12 cellular contexts compared by ENCODE assay signal in genomic region chr2:223602972-223603371, GRCh38. TPM values are rescaled to one million over a fixed set of nuclear protein-coding genes. Genes with fewer than 3 reads are reported as not detected.
DNase-seq lines count a peak whose midpoint lies in the region; ATAC-seq, FAIRE-seq and TF ChIP-seq lines count a peak whose summit lies in the region.
"Had no signal": no experiment of that assay in that cellular context is flagged by ENCODE, and none has a peak within 500 bp of the region (broad histone marks: within the 10 kb centered on the region; RNA-seq: fewer than 3 reads in every experiment).

No MANE protein-coding gene starts in this region.

- H3K4me2 ChIP-seq in SK-N-SH: peak overlapping the region; percentile 56; the same call in 1 of the 2 replicates

- no peaks in the 10 kb centered on the region for H3K9me2 ChIP-seq in SK-N-SH

- TF ChIP-seq CTCF in SK-N-SH (IDR thresholded peaks at IDR 0.05) (no peak), fibroblast of pulmonary artery (IDR thresholded peaks at IDR 0.05; ENCODE audit: low read length, missing control alignments) (no peak), heart right ventricle (IDR thresholded peaks at IDR 0.05) (no peak)

- H3K36me3 ChIP-seq in SK-N-SH (replicated peaks in 1 of 2; ENCODE audit: control insufficient read depth in 1 of 2, insufficient read depth in 2 of 2, low read length in 1 of 2): peaks cover 13 to 23% of the 10 kb centered on the region in 2 experiments
- H3K36me3 ChIP-seq in SK-N-MC (ENCODE audit: insufficient read depth, low read length): no peaks in the 10 kb centered on the region
- no peaks in the 10 kb centered on the region for H3K36me3 ChIP-seq in heart right ventricle

- H3K27me3 ChIP-seq in SK-N-SH (ENCODE audit: insufficient read depth): no peaks in the 10 kb centered on the region
- peaks cover 0 to 12% (median 0%) of the 10 kb centered on the region in 7 donors for H3K27me3 ChIP-seq in heart right ventricle
- H3K27me3 ChIP-seq: BE2C had no signal

- H3F3A ChIP-seq in SK-N-SH (replicated peaks; ENCODE audit: insufficient read depth): peaks cover 45% of the 10 kb centered on the region

- H3K9me3 ChIP-seq in SK-N-SH (no peaks in the 10 kb centered on the region), SK-N-MC (ENCODE audit: low read depth, low read length) (no peaks in the 10 kb centered on the region), heart right ventricle (no peaks in the 10 kb centered on the region)
- H3K9me3 ChIP-seq: BE2C had no signal

- peak overlapping the region; percentile 42 for H3K9ac ChIP-seq in SK-N-SH
- H3K9ac ChIP-seq in SK-N-MC (ENCODE audit: insufficient read length): peak overlapping the region; percentile 8

- TF ChIP-seq RAD21 in SK-N-SH (IDR thresholded peaks at IDR 0.05; ENCODE audit: low read length): no peak

- TF ChIP-seq POLR2A in GM12891 (IDR thresholded peaks at IDR 0.05; ENCODE audit: low read depth, low read length): no peak

- 64% methylated on average over 2 of the region's 2 CpGs for WGBS in SK-N-SH (ENCODE audit: low lambda C conversion rate)
- 59 to 63% methylated on average over 2 of the region's 2 CpGs for WGBS in heart right ventricle, 2 donors

- no peak for TF ChIP-seq EP300 in SK-N-SH (IDR thresholded peaks at IDR 0.05; ENCODE audit: borderline replicate concordance in 1 of 2, low read depth in 1 of 2, low read length in 1 of 2)

- no peak overlapping the region for H3K4me3 ChIP-seq in SK-N-SH (ENCODE audit: low read depth in 2 of 2, low read length in 1 of 2)
- H3K4me3 ChIP-seq in SK-N-MC: peak overlapping the region; percentile 70
- H3K4me3 ChIP-seq in fibroblast of pulmonary artery (replicated peaks; ENCODE audit: low read depth, low read length): no peak overlapping the region
- H3K4me3 ChIP-seq in heart right ventricle: no peak overlapping the region

- ATAC-seq in SK-N-SH treated with all-trans-retinoic acid at 6 μM for 48 hours: no peak
- ATAC-seq in heart right ventricle: no peak

- DNase-seq in SK-N-SH: no peak
- DNase-seq in SK-N-MC (ENCODE audit: low read depth, low spot score): no peak
- DNase-seq in fibroblast of pulmonary artery (ENCODE audit: low read depth): peak; percentile 21
- DNase-seq in heart right ventricle: no peak
- DNase-seq in GM12891 (ENCODE audit: insufficient read length, low spot score): no peak
- DNase-seq in frontal cortex (ENCODE audit: low spot score in 2 of 2): no peak
- DNase-seq: NCI-H2107, RPMI8226 had no signal

- peak overlapping the region; percentile 94 to 95; a peak in 3 of 4 replicates for H3K27ac ChIP-seq in SK-N-SH (ENCODE audit: low read depth in 2 of 2, low read length in 1 of 2)
- H3K27ac ChIP-seq in SK-N-MC: peak overlapping the region; percentile 47; the same call in 1 of the 2 replicates
- no peak overlapping the region for H3K27ac ChIP-seq in heart right ventricle

- no peaks in the 10 kb centered on the region for H4K20me1 ChIP-seq in SK-N-SH (ENCODE audit: insufficient read depth)

- intact Hi-C loops in heart right ventricle (cut with DNase I): no loop called here

- peak overlapping the region; percentile 66 for H2AFZ ChIP-seq in SK-N-SH (ENCODE audit: low read depth)

- peaks cover 41% of the 10 kb centered on the region for H3K79me2 ChIP-seq in SK-N-SH (ENCODE audit: insufficient read depth)

- H3K4me1 ChIP-seq in SK-N-SH (ENCODE audit: control insufficient read depth in 1 of 2, insufficient read depth in 2 of 2, low read depth in 1 of 2, low read length in 1 of 2) (peaks cover 14 to 18% of the 10 kb centered on the region in 2 experiments), heart right ventricle (peaks cover 0 to 12% (median 0%) of the 10 kb centered on the region in 9 donors)

- CTCF ChIA-PET in SK-N-SH (lab: Yijun Ruan, JAX): interaction anchor here (0.7 to 6.1 kb wide), 8 partner anchors 10 to 631 kb away, joined by 3 to 29 read pairs (median 4); no protein-coding TSS in a partner anchor

- POLR2A ChIA-PET in SK-N-SH (lab: Yijun Ruan, JAX): no interaction called here

- FAIRE-seq in GM12891 (lab: Jason Lieb, UNC) (no peak), frontal cortex (lab: Jason Lieb, UNC) (no peak)
- FAIRE-seq: GM19239 had no signal

TF ChIP-seq in SK-N-SH, 30 proteins besides CTCF, POLR2A, EP300 and RAD21 (continues in another document):
- TF ChIP-seq JUND (IDR thresholded peaks at IDR 0.05) (no peak), CHD2 (IDR thresholded peaks at IDR 0.05; ENCODE audit: low read length, partially characterized antibody) (no peak), MXI1 (IDR thresholded peaks at IDR 0.05; ENCODE audit: low read depth, low read length) (no peak), FOXM1 (IDR thresholded peaks at IDR 0.05; ENCODE audit: low read depth) (no peak), RXRA (IDR thresholded peaks at IDR 0.05; ENCODE audit: borderline replicate concordance, low read depth) (no peak), EZH2phosphoT487 (IDR thresholded peaks at IDR 0.05; ENCODE audit: borderline replicate concordance, low read depth) (no peak), ZBTB33 (IDR thresholded peaks at IDR 0.05; ENCODE audit: borderline replicate concordance, low read depth) (no peak)

TF ChIP-seq in SK-N-SH treated with all-trans-retinoic acid at 6 μM for 48 hours, 23 proteins besides CTCF, POLR2A, EP300 and RAD21 (continues in another document):
- TF ChIP-seq ISL1 (CRISPR knock-in tag; IDR thresholded peaks at IDR 0.05) (no peak), ESRRG (CRISPR knock-in tag; IDR thresholded peaks at IDR 0.05) (no peak), CSRNP3 (CRISPR knock-in tag; IDR thresholded peaks at IDR 0.05) (no peak), ZFP3 (CRISPR knock-in tag; IDR thresholded peaks at IDR 0.05) (no peak), OSR1 (CRISPR knock-in tag; IDR thresholded peaks at IDR 0.05) (no peak)

TF ChIP-seq in GM12891, 5 proteins besides CTCF, POLR2A, EP300 and RAD21:
- TF ChIP-seq POLR2AphosphoS5 (IDR thresholded peaks at IDR 0.05; ENCODE audit: low read depth, low read length) (no peak), POU2F2 (IDR thresholded peaks at IDR 0.05; ENCODE audit: low read depth, low read length) (no peak), PAX5 (IDR thresholded peaks at IDR 0.05; ENCODE audit: insufficient read depth, low read length, severe bottlenecking) (no peak), TAF1 (IDR thresholded peaks at IDR 0.05; ENCODE audit: low read depth, low read length) (no peak), SPI1 (IDR thresholded peaks at IDR 0.05; ENCODE audit: low read depth, low read length) (no peak)

RNA-seq across cellular contexts. Expression of gene SCG2, which starts 0.8 kb away (rescaled TPM):
- polyA plus RNA-seq in SK-N-SH (2012; rRNA removed) (373 and 509 TPM in 2 replicates), heart right ventricle (under 1 TPM; 0.04 to 0.07 TPM)
- 589 and 747 TPM in 2 replicates for polyA plus RNA-seq in SK-N-SH (2012; cell fraction: cytosol; rRNA removed)
- 127 and 310 TPM in 2 replicates for polyA plus RNA-seq in SK-N-SH (2012; cell fraction: nucleus; rRNA removed)
- total RNA-seq in heart right ventricle (under 1 TPM in 6 of 10 donors, not detected in 4; 0.14 to 0.86 (median 0.24) TPM), frontal cortex (138 TPM)
- 0.05 TPM for polyA plus RNA-seq in GM12891 (2012; ENCODE audit: low read depth, missing spikeins)
- total RNA-seq: CD4-positive, alpha-beta memory T cell had no signal
- polyA plus RNA-seq: CD4-positive, alpha-beta memory T cell had no signal

Comparison
In these comparisons a context has a peak if more than half of its experiments do, and no peak if none do; other contexts are left out.
1. H3K27ac ChIP-seq: peak in SK-N-SH (2 of 2) and SK-N-MC (single experiment); none in heart right ventricle (0 of 10).
2. RNA of gene SCG2, which starts 0.8 kb away (total RNA-seq): 138 TPM in frontal cortex (single experiment); 0.14 to 0.86 TPM in heart right ventricle; every median in the first group is over 10 times any median in the second.